Comparison of ENCODE assay signal across 14 cellular contexts in genomic region chr1:21852282-21853129, GRCh38. TPM values are rescaled to one million over a fixed set of nuclear protein-coding genes. Genes with fewer than 3 reads are reported as not detected.
DNase-seq lines count a peak whose midpoint lies in the region; ATAC-seq and TF ChIP-seq lines count a peak whose summit lies in the region.
"Had no signal": no experiment of that assay in that cellular context is flagged by ENCODE, and none has a peak within 500 bp of the region (broad histone marks: within the 10 kb centered on the region; RNA-seq: fewer than 3 reads in every experiment).

No MANE protein-coding gene starts in this region.

- H3K9me3 ChIP-seq in Peyer's patch (no peaks in the 10 kb centered on the region), neuronal stem cell (replicated peaks in 1 of 2; ENCODE audit: control insufficient read depth in 2 of 2, insufficient read depth in 1 of 2, low read depth in 1 of 2, low read length in 2 of 2) (peaks cover 0 to 2% of the 10 kb centered on the region in 2 donors), vagina (no peaks in the 10 kb centered on the region)
- H3K9me3 ChIP-seq: body of pancreas had no signal

- H3K4me1 Mint-ChIP-seq in activated CD8-positive, alpha-beta memory T cell treated with anti-CD3 and anti-CD28 coated beads, Interleukin-2, amount 10 ng/mL, durations not matched to agents 7 days and 5 days = peaks cover 7% of the 10 kb centered on the region

- no peak overlapping the region for H3K4me2 ChIP-seq in neuronal stem cell (ENCODE audit: insufficient read depth, low read length, poor library complexity, severe bottlenecking)

- H2BK120ac ChIP-seq in neuronal stem cell (ENCODE audit: low read depth, low read length) = no peak overlapping the region

- H4K91ac ChIP-seq in neuronal stem cell (ENCODE audit: low read depth, low read length, poor library complexity) = no peak overlapping the region

- H3K79me1 ChIP-seq in neuronal stem cell (ENCODE audit: low read depth, low read length) = peaks cover 4% of the 10 kb centered on the region

- ATAC-seq in activated CD8-positive, alpha-beta memory T cell treated with anti-CD3 and anti-CD28 coated beads, Interleukin-2, amount 10 ng/mL, durations not matched to agents 7 days and 5 days = peak; percentile 62
- peak; percentile 69 for ATAC-seq in GM21825 (IDR thresholded peaks at IDR 0.05; ENCODE audit: unreplicated experiment)
- ATAC-seq: body of pancreas had no signal

- CTCF ChIA-PET in activated CD8-positive, alpha-beta memory T cell treated with anti-CD3 and anti-CD28 coated beads, Interleukin-2, amount 10 ng/mL, durations not matched to agents 7 days and 5 days (lab: Charles Lee) = no interaction called here

- H3K27ac Mint-ChIP-seq in activated CD8-positive, alpha-beta memory T cell treated with anti-CD3 and anti-CD28 coated beads, Interleukin-2, amount 10 ng/mL, durations not matched to agents 7 days and 5 days = no peak overlapping the region

- H3K23ac ChIP-seq in neuronal stem cell (ENCODE audit: low read depth, low read length, poor library complexity) = peak overlapping the region; percentile 80

- H4K8ac ChIP-seq in neuronal stem cell (ENCODE audit: low read depth, low read length) = no peak overlapping the region

- H2BK15ac ChIP-seq in neuronal stem cell (ENCODE audit: low read length) = no peak overlapping the region

- TF ChIP-seq CTCF in Peyer's patch (IDR thresholded peaks at IDR 0.05) = no peak
- no peak for TF ChIP-seq CTCF in vagina (IDR thresholded peaks at IDR 0.05)

- peak; percentile 56 for DNase-seq in activated CD8-positive, alpha-beta memory T cell treated with anti-CD3 and anti-CD28 coated beads, Interleukin-2, amount 10 ng/mL, durations not matched to agents 7 days and 5 days
- DNase-seq in activated CD8-positive, alpha-beta memory T cell treated with anti-CD3 and anti-CD28 coated beads, Interleukin-2, amount 50 U/mL, for 48 hours = no peak
- DNase-seq in Peyer's patch = peak in 2 of 3 donors; percentile 75 to 79
- DNase-seq in neuronal stem cell (ENCODE audit: low spot score) = no peak
- no peak for DNase-seq in vagina (ENCODE audit: extremely low spot score in 2 of 2)
- no peak for DNase-seq in AG20443 (ENCODE audit: low spot score)
- no peak for DNase-seq in NCI-H2081 treated with DMSO at 0.1 percent for 48 hours (lab: John Stamatoyannopoulos, UW)
- DNase-seq: activated T-cell treated with anti-CD3 and anti-CD28 coated beads for 4 hours, body of pancreas, DMS153, NCI-H1436 treated with DMSO at 0.1 percent for 48 hours had no signal

- H3K4ac ChIP-seq in neuronal stem cell (ENCODE audit: low read length) = no peak overlapping the region

- H3K4me3 ChIP-seq in Peyer's patch (peak overlapping the region in 1 of 4 donors; percentile 20), neuronal stem cell (ENCODE audit: low read length in 2 of 2) (no peak overlapping the region), vagina (no peak overlapping the region)
- H3K4me3 ChIP-seq: body of pancreas had no signal

- H3K27me3 ChIP-seq in Peyer's patch (no peaks in the 10 kb centered on the region), neuronal stem cell (ENCODE audit: control insufficient read depth in 3 of 3, insufficient read depth in 3 of 3, low read depth in 1 of 3, low read length in 3 of 3) (no peaks in the 10 kb centered on the region), vagina (no peaks in the 10 kb centered on the region)
- H3K27me3 ChIP-seq: body of pancreas had no signal

- no peak overlapping the region for H2AK5ac ChIP-seq in neuronal stem cell (ENCODE audit: low read depth, low read length)

- peak overlapping the region in 2 of 4 donors; percentile 61 to 74 for H3K27ac ChIP-seq in Peyer's patch
- H3K27ac ChIP-seq in neuronal stem cell (replicated peaks; ENCODE audit: low read length) = no peak overlapping the region
- no peak overlapping the region for H3K27ac ChIP-seq in vagina
- H3K27ac ChIP-seq: body of pancreas had no signal

- intact Hi-C loops in vagina (cut with DNase I) = no loop called here

- H3K27me3 Mint-ChIP-seq in activated CD8-positive, alpha-beta memory T cell treated with anti-CD3 and anti-CD28 coated beads, Interleukin-2, amount 10 ng/mL, durations not matched to agents 7 days and 5 days = no peaks in the 10 kb centered on the region

- TF ChIP-seq POLR2A in Peyer's patch (IDR thresholded peaks at IDR 0.05) (no peak), vagina (IDR thresholded peaks at IDR 0.05) (no peak)

- no peak overlapping the region for H2AFZ ChIP-seq in neuronal stem cell (ENCODE audit: low read length)

- H3K36me3 Mint-ChIP-seq in activated CD8-positive, alpha-beta memory T cell treated with anti-CD3 and anti-CD28 coated beads, Interleukin-2, amount 10 ng/mL, durations not matched to agents 7 days and 5 days = no peaks in the 10 kb centered on the region

- H2BK5ac ChIP-seq in neuronal stem cell (ENCODE audit: low read length) = no peak overlapping the region

- WGBS in neuronal stem cell (ENCODE audit: extremely low coverage in 2 of 2, insufficient read length in 2 of 2, insufficient replicate concordance in 1 of 2), 2 donors = no CpG with 5 or more reads among the region's 29 CpGs

- no peaks in the 10 kb centered on the region for H3K9me3 Mint-ChIP-seq in activated CD8-positive, alpha-beta memory T cell treated with anti-CD3 and anti-CD28 coated beads, Interleukin-2, amount 10 ng/mL, durations not matched to agents 7 days and 5 days (ENCODE audit: low read depth)

- H3K18ac ChIP-seq in neuronal stem cell (ENCODE audit: low read length) = no peak overlapping the region

- H3K14ac ChIP-seq in neuronal stem cell (ENCODE audit: low read length) = no peak overlapping the region

- no peaks in the 10 kb centered on the region for H3K4me1 ChIP-seq in Peyer's patch
- H3K4me1 ChIP-seq in neuronal stem cell (ENCODE audit: control insufficient read depth in 2 of 2, insufficient read depth in 1 of 2, low read depth in 1 of 2, low read length in 2 of 2) = no peaks in the 10 kb centered on the region
- H3K4me1 ChIP-seq in vagina = no peaks in the 10 kb centered on the region
- H3K4me1 ChIP-seq: body of pancreas had no signal

- H3K4me3 Mint-ChIP-seq in activated CD8-positive, alpha-beta memory T cell treated with anti-CD3 and anti-CD28 coated beads, Interleukin-2, amount 10 ng/mL, durations not matched to agents 7 days and 5 days = no peak overlapping the region

- H3K9ac ChIP-seq in neuronal stem cell (ENCODE audit: low read depth, low read length, poor library complexity) = peak overlapping the region; percentile 60

- no peak overlapping the region for H2BK12ac ChIP-seq in neuronal stem cell (ENCODE audit: low read length)

- H3K36me3 ChIP-seq in Peyer's patch = peaks cover 0 to 93% (median 0%) of the 10 kb centered on the region in 3 donors
- H3K36me3 ChIP-seq in neuronal stem cell (replicated peaks in 1 of 2; ENCODE audit: control insufficient read depth in 2 of 2, insufficient read depth in 2 of 2, low read length in 2 of 2) = peaks cover 57 to 88% of the 10 kb centered on the region in 2 donors
- H3K36me3 ChIP-seq in vagina = peaks cover 0 to 92% of the 10 kb centered on the region in 2 donors

RNA-seq across cellular contexts. Expression of gene LDLRAD2, which starts 40.4 kb away (rescaled TPM):
- not detected for total RNA-seq in activated CD8-positive, alpha-beta memory T cell treated with anti-CD3 and anti-CD28 coated beads, Interleukin-2, amount 10 ng/mL, durations not matched to agents 7 days and 5 days
- total RNA-seq in Peyer's patch (1 to 10 TPM in 1 of 4 donors, under 1 TPM in 2, not detected in 1; 0.38 to 3.3 (median 0.80) TPM), vagina (not detected)
- 0.28 TPM for polyA plus RNA-seq in neuronal stem cell (2013, experiment 1 of 2)
- 0.28 TPM for polyA plus RNA-seq in neuronal stem cell (2013, experiment 2 of 2)
- total RNA-seq: lung microvascular endothelial cell, subcutaneous adipose tissue had no signal

Comparison
In these comparisons a context has a peak if more than half of its experiments do, and no peak if none do; other contexts are left out.
1. DNase-seq: peak in activated CD8-positive, alpha-beta memory T cell treated with anti-CD3 and anti-CD28 coated beads, Interleukin-2, amount 10 ng/mL, durations not matched to agents 7 days and 5 days (single experiment) and Peyer's patch (2 of 3); none in activated CD8-positive, alpha-beta memory T cell treated with anti-CD3 and anti-CD28 coated beads, Interleukin-2, amount 50 U/mL, for 48 hours (single experiment), neuronal stem cell (single experiment), vagina (0 of 2), AG20443 (single experiment) and NCI-H2081 treated with DMSO at 0.1 percent for 48 hours (single experiment).